Comparison of ENCODE assay signal across 18 cellular contexts in genomic region chr20:54254596-54254995, GRCh38.
"Had no signal": no experiment of that assay in that cellular context is flagged by ENCODE, and none has a peak within 500 bp of the region (broad histone marks: within the 10 kb centered on the region; RNA-seq: fewer than 3 reads in every experiment).

No MANE protein-coding gene starts in this region.

- H3K27me3 Mint-ChIP-seq: stimulated activated naive CD8-positive, alpha-beta T cell treated with anti-CD3 and anti-CD28 coated beads, Interleukin-15, amount 100 ng/mL, for 72 hours had no signal

- H3K4me3 ChIP-seq: cardiac muscle cell, colonic mucosa, sigmoid colon, thoracic aorta had no signal

- H3K4me1 Mint-ChIP-seq: stimulated activated naive CD8-positive, alpha-beta T cell treated with anti-CD3 and anti-CD28 coated beads, Interleukin-15, amount 100 ng/mL, for 72 hours had no signal

- H3K4me1 ChIP-seq: colonic mucosa, sigmoid colon had no signal

- H3K27ac ChIP-seq: cardiac muscle cell, colonic mucosa, sigmoid colon, thoracic aorta had no signal

- H3K9me3 Mint-ChIP-seq: T-helper 2 cell treated with Interferon-gamma antibody and Interleukin-4, amounts not matched to agents 5 μg/mL and 100 μg/mL, for 36 hours had no signal

- H3K36me3 ChIP-seq: cardiac muscle cell, colonic mucosa, sigmoid colon, thoracic aorta had no signal

- H3K27ac Mint-ChIP-seq: activated naive CD4-positive, alpha-beta T cell treated with anti-CD3 and anti-CD28 coated beads, Interleukin-2, amount 50 U/mL, for 72 hours; stimulated activated naive CD8-positive, alpha-beta T cell treated with anti-CD3 and anti-CD28 coated beads, Interleukin-15, amount 100 ng/mL, for 72 hours; T-helper 2 cell treated with Interferon-gamma antibody and Interleukin-4, amounts not matched to agents 5 μg/mL and 100 μg/mL, for 36 hours had no signal

- H3K9me3 ChIP-seq: colonic mucosa, sigmoid colon, thoracic aorta had no signal

- DNase-seq: activated effector memory CD4-positive, alpha-beta T cell treated with anti-CD3 and anti-CD28 coated beads, Interleukin-2, amount 50 U/mL, for 16 hours; activated T-cell treated with anti-CD3 and anti-CD28 coated beads, Interleukin-2, amount 50 U/mL, for 1 hour; colonic mucosa; effector CD4-positive, alpha-beta T cell; left ventricle myocardium superior; mesendoderm; occipital lobe; sigmoid colon; stimulated activated CD4-positive, alpha-beta T cell treated with anti-CD3 and anti-CD28 coated beads, Interleukin-4, amount 100 ng/mL, for 24 hours; stimulated activated naive CD8-positive, alpha-beta T cell treated with anti-CD3 and anti-CD28 coated beads, Interleukin-15, amount 100 ng/mL, for 72 hours had no signal

- H3K27me3 ChIP-seq: cardiac muscle cell, colonic mucosa, sigmoid colon had no signal

- H3K4me3 Mint-ChIP-seq: nephron; stimulated activated naive CD8-positive, alpha-beta T cell treated with anti-CD3 and anti-CD28 coated beads, Interleukin-15, amount 100 ng/mL, for 72 hours; T-helper 2 cell treated with Interferon-gamma antibody and Interleukin-4, amounts not matched to agents 5 μg/mL and 100 μg/mL, for 36 hours had no signal

- ATAC-seq: activated CD4-positive, CD25-positive, alpha-beta regulatory T cell treated with anti-CD3 and anti-CD28 coated beads, Interleukin-2, amount 50 U/mL, for 24 hours; activated naive CD4-positive, alpha-beta T cell treated with anti-CD3 and anti-CD28 coated beads, Interleukin-2, amount 50 U/mL, for 72 hours; left ventricle myocardium superior; stimulated activated naive CD8-positive, alpha-beta T cell treated with anti-CD3 and anti-CD28 coated beads, Interleukin-15, amount 100 ng/mL, for 72 hours had no signal

- FAIRE-seq: endothelial cell of umbilical vein, islet of Langerhans had no signal
